In genomic region chr13:81320516-81320915, GRCh38 we compare ENCODE assay signal across 21 cellular contexts.
"Had no signal": no experiment of that assay in that cellular context is flagged by ENCODE, and none has a peak within 500 bp of the region (broad histone marks: within the 10 kb centered on the region; RNA-seq: fewer than 3 reads in every experiment).

No MANE protein-coding gene starts in this region.

- DNase-seq: IMR-90, Karpas-422, KG1, MG63, NCI-H1092, NCI-H1436, NCI-H187, NCI-H2029, NCI-H2171 treated with DMSO at 0.1 percent for 48 hours, NCI-H446, NCI-H510A, NCI-H524 treated with DMSO at 0.1 percent for 48 hours, NCI-H69, NCI-H774, PC-3, SHP77, SK-N-SH, T-helper 1 cell had no signal

- H3K9ac ChIP-seq: SK-N-SH had no signal

- H3K4me3 ChIP-seq: MG63 had no signal

- ATAC-seq: HepG2, Panc1, PC-3 had no signal

- H3K27me3 ChIP-seq: MG63 had no signal

- H3K27ac ChIP-seq: RWPE1 had no signal

- H3K4me2 ChIP-seq: SK-N-SH had no signal

- H3K36me3 ChIP-seq: MG63 had no signal

- H3K9me3 ChIP-seq: MG63, SK-N-SH had no signal
